In the genomic region with DNA sequence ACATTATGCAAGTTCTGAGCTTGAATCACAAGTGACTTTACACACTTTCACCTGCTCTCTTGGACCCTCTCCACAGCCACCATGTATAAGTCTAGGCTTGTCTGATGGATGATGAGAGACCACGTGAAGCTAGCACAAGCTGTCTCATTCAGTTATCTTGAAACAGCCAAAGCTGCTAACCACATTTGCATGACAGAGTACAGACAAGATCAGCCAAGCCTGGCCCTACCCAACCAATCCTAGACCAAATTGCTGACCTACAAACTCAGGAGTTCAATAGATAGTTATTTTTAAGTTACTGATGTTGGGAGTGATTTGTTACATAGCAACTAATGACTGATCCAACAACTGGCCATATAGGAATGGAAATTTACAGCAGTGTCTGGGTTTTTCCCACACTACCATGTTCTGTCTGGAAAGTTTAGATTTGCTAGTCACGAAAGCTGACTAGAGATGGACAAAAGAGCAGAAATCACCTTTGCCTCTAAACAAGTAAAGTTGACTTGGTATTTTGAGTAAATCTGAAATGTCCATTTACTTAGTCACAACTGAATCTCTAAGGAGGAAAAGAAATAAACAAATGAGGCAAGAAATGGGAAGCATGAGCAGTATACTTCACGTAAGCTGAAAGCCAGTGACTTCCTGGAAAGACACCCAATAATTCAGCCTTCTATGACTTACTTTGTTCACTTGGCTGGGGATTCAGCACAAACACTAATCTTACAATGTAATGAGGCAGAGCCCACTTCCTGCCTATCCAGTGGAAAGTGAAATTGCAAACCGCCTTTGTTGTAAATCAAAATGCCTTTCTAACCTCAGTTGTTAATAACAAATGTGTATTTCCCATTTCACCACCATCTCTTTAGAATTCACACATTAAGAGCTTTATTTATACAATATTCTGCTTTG, we compare ENCODE assay signal across 10 cellular contexts.
DNase-seq lines count a peak whose midpoint lies in the region; ATAC-seq, FAIRE-seq and TF ChIP-seq lines count a peak whose summit lies in the region.
"Had no signal": no experiment of that assay in that cellular context is flagged by ENCODE, and none has a peak within 500 bp of the region (broad histone marks: within the 10 kb centered on the region; RNA-seq: fewer than 3 reads in every experiment).

No MANE protein-coding gene starts in this region.

- FAIRE-seq in GM12892 (lab: Jason Lieb, UNC), result peak; percentile 77

- H3K27me3 ChIP-seq in ascending aorta, result no peaks in the 10 kb centered on the region

- no peak overlapping the region for H3K27ac ChIP-seq in ascending aorta

- intact Hi-C loops in ascending aorta (cut with DNase I), result no loop called here

- no peak for TF ChIP-seq POLR2A in GM12892 (IDR thresholded peaks at IDR 0.05; ENCODE audit: low read depth, low read length)

- H3K4me3 ChIP-seq in astrocyte of the spinal cord (ENCODE audit: low read depth, low read length), result no peak overlapping the region
- H3K4me3 ChIP-seq in ascending aorta, result no peak overlapping the region

- no peaks in the 10 kb centered on the region for H3K36me3 ChIP-seq in ascending aorta

- TF ChIP-seq CTCF in GM20000 (IDR thresholded peaks at IDR 0.05; ENCODE audit: extremely low read depth, missing control alignments), result no peak
- TF ChIP-seq CTCF in astrocyte of the spinal cord (IDR thresholded peaks at IDR 0.05; ENCODE audit: low read depth, low read length), result no peak
- no peak for TF ChIP-seq CTCF in ascending aorta (IDR thresholded peaks at IDR 0.05)

- DNase-seq in GM12892 (ENCODE audit: insufficient read length) (no peak), GM20000 (ENCODE audit: low spot score) (peak; percentile 7), astrocyte of the spinal cord (ENCODE audit: low read depth, low spot score) (peak; percentile 15), NCI-H2227 treated with DMSO at 0.1 percent for 48 hours (lab: John Stamatoyannopoulos, UW) (no peak), NCI-H526 (lab: John Stamatoyannopoulos, UW) (no peak), ascending aorta (ENCODE audit: low spot score in 2 of 2) (no peak), cortex of kidney (lab: John Stamatoyannopoulos, UW) (no peak)
- DNase-seq: CD4-positive, CD25-positive, alpha-beta regulatory T cell; H9 had no signal

- peak; percentile 73 for ATAC-seq in HG03095 (IDR thresholded peaks at IDR 0.05; ENCODE audit: unreplicated experiment)

- in situ Hi-C loops in astrocyte of the spinal cord (cut with HindIII; ENCODE audit: low sequenced_read_pairs), result no loop called here

- H3K4me1 ChIP-seq in ascending aorta, result no peaks in the 10 kb centered on the region

- no peaks in the 10 kb centered on the region for H3K9me3 ChIP-seq in ascending aorta

Comparison
In these comparisons a context has a peak if more than half of its experiments do, and no peak if none do; other contexts are left out.
1. DNase-seq: peak in GM20000 (single experiment) and astrocyte of the spinal cord (single experiment); none in GM12892 (single experiment), NCI-H2227 treated with DMSO at 0.1 percent for 48 hours (single experiment), NCI-H526 (0 of 2), ascending aorta (0 of 2) and cortex of kidney (single experiment).